22 cellular contexts compared by ENCODE assay signal in genomic region chr15:69315402-69316110, GRCh38. TPM values are rescaled to one million over a fixed set of nuclear protein-coding genes. Genes with fewer than 3 reads are reported as not detected.
"Had no signal": no experiment of that assay in that cellular context is flagged by ENCODE, and none has a peak within 500 bp of the region (broad histone marks: within the 10 kb centered on the region; RNA-seq: fewer than 3 reads in every experiment).

No MANE protein-coding gene starts in this region.

- H3K9me3 ChIP-seq: ascending aorta, breast epithelium, heart left ventricle, testis, upper lobe of left lung had no signal

- H3K4me3 ChIP-seq: ascending aorta, breast epithelium, coronary artery, heart left ventricle, testis, upper lobe of left lung had no signal

- FAIRE-seq: keratinocyte had no signal

- H3K27me3 Mint-ChIP-seq: progenitor cell of endocrine pancreas had no signal

- H3K36me3 Mint-ChIP-seq: activated naive CD4-positive, alpha-beta T cell treated with anti-CD3 and anti-CD28 coated beads, Interleukin-2, amount 50 U/mL, for 72 hours; mesothelial cell of epicardium had no signal

- H3K4me3 Mint-ChIP-seq: activated CD4-positive, alpha-beta T cell treated with anti-CD3 and anti-CD28 coated beads, Interleukin-2, amount 10 ng/mL, durations not matched to agents 7 days and 5 days; activated CD8-positive, alpha-beta T cell treated with anti-CD3 and anti-CD28 coated beads, Interleukin-2, amount 10 ng/mL, durations not matched to agents 7 days and 5 days; mesothelial cell of epicardium; T-helper 17 cell had no signal

- H3K9me3 Mint-ChIP-seq: activated CD4-positive, alpha-beta T cell treated with anti-CD3 and anti-CD28 coated beads, Interleukin-2, amount 10 ng/mL, durations not matched to agents 7 days and 5 days; activated naive CD4-positive, alpha-beta T cell treated with anti-CD3 and anti-CD28 coated beads, Interleukin-2, amount 50 U/mL, for 72 hours; mesothelial cell of epicardium had no signal

- H3K27me3 ChIP-seq: ascending aorta, breast epithelium, heart left ventricle, testis, upper lobe of left lung had no signal

- DNase-seq: activated CD4-positive, alpha-beta T cell treated with anti-CD3 and anti-CD28 coated beads, Interleukin-2, amount 10 ng/mL, durations not matched to agents 7 days and 5 days; activated CD8-positive, alpha-beta T cell treated with anti-CD3 and anti-CD28 coated beads, Interleukin-2, amount 10 ng/mL, durations not matched to agents 7 days and 5 days; activated T-cell treated with anti-CD3 and anti-CD28 coated beads, Interleukin-2, amount 50 U/mL, for 1 hour; heart left ventricle; mammary epithelial cell; occipital lobe; stimulated activated CD4-positive, alpha-beta T cell treated with anti-CD3 and anti-CD28 coated beads, Interleukin-2, amount 100 ng/mL, for 48 hours; stimulated activated CD8-positive, alpha-beta memory T cell treated with anti-CD3 and anti-CD28 coated beads, Interleukin-4, amount 100 ng/mL, for 48 hours; stimulated activated naive CD4-positive, alpha-beta T cell; SW 1271; T-helper 17 cell; testis; upper lobe of left lung had no signal

- H3K27ac Mint-ChIP-seq: activated CD8-positive, alpha-beta T cell treated with anti-CD3 and anti-CD28 coated beads, Interleukin-2, amount 10 ng/mL, durations not matched to agents 7 days and 5 days; activated naive CD4-positive, alpha-beta T cell treated with anti-CD3 and anti-CD28 coated beads, Interleukin-2, amount 50 U/mL, for 72 hours; mesothelial cell of epicardium; progenitor cell of endocrine pancreas; T-helper 17 cell had no signal

- H3K27ac ChIP-seq: ascending aorta, breast epithelium, coronary artery, epithelial cell of prostate, heart left ventricle, testis had no signal

- H3K36me3 ChIP-seq: ascending aorta, breast epithelium, heart left ventricle, upper lobe of left lung had no signal

- H3K4me1 ChIP-seq: ascending aorta, breast epithelium, testis had no signal

RNA-seq across cellular contexts. Expression of gene PAQR5, which starts 16.8 kb away (rescaled TPM):
- total RNA-seq: activated CD4-positive, alpha-beta T cell treated with anti-CD3 and anti-CD28 coated beads, Interleukin-2, amount 10 ng/mL, durations not matched to agents 7 days and 5 days; activated CD8-positive, alpha-beta T cell treated with anti-CD3 and anti-CD28 coated beads, Interleukin-2, amount 10 ng/mL, durations not matched to agents 7 days and 5 days; T-helper 17 cell had no signal
- polyA plus RNA-seq: neural cell had no signal
